In the genomic region with DNA sequence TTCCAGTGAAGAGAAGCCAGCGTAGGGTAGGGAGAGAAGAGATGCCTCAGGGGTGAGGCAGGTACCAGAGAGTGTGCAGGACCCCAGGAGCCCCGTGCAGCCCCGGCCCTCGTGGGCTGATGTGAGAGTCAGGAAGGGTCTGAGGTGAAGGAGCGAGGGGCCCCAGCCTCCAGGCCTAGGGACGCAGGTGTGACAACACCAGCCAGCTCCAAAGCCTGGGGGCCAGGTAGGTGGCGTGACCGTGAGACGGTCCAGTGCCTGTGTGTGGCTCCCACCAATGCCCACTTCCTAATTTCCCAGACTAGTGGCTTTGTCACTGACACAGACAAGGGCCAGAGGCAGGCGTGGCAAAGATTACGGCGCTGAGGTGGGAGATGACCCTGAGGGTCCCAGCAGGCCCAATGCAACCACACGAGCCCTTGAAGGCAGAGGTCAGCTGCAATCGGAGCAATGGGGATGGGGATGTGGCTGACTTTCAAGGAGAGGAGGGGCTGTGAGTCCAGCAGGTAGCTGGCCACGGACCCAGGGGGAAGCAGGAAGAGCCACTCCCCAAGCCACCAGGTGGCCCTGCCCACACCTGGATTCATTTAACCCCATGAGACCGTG, we compare ENCODE assay signal across 23 cellular contexts.
"Had no signal": no experiment of that assay in that cellular context is flagged by ENCODE, and none has a peak within 500 bp of the region (broad histone marks: within the 10 kb centered on the region; RNA-seq: fewer than 3 reads in every experiment).

No MANE protein-coding gene starts in this region.

- H3K4me2 ChIP-seq: KMS-11 had no signal

- H3K9ac ChIP-seq: KMS-11 had no signal

- H3K36me3 ChIP-seq: ascending aorta had no signal

- H3K27me3 ChIP-seq: ascending aorta, body of pancreas had no signal

- DNase-seq: activated CD4-positive, alpha-beta T cell treated with anti-CD3 and anti-CD28 coated beads, Interleukin-2, amount 10 ng/mL, durations not matched to agents 24 days and 14 days; activated CD4-positive, alpha-beta T cell treated with anti-CD3 and anti-CD28 coated beads, Interleukin-2, amount 50 U/mL, for 48 hours; activated CD4-positive, CD25-positive, alpha-beta regulatory T cell treated with anti-CD3 and anti-CD28 coated beads, Interleukin-2, amount 50 U/mL, for 72 hours; activated T-cell treated with anti-CD3 and anti-CD28 coated beads, Interleukin-2, amount 50 U/mL, for 72 hours; body of pancreas; NCI-H1092; NCI-H1417; NCI-H1694; NCI-H2029; NCI-H2107; NCI-H2171 treated with DMSO at 0.1 percent for 48 hours; NCI-H226; NCI-H526 treated with DMSO at 0.1 percent for 48 hours; NCI-H82; SIG-M5; T-helper 17 cell; T-helper 9 cell had no signal

- H3K27me3 Mint-ChIP-seq: activated CD4-positive, alpha-beta T cell treated with anti-CD3 and anti-CD28 coated beads, Interleukin-2, amount 10 ng/mL, durations not matched to agents 24 days and 14 days had no signal

- FAIRE-seq: bronchial epithelial cell had no signal

- ATAC-seq: activated T-cell treated with anti-CD3 and anti-CD28 coated beads, Interleukin-2, amount 50 U/mL, for 72 hours; body of pancreas; T-helper 17 cell; WTC11 had no signal

- H3K9me3 Mint-ChIP-seq: activated CD4-positive, alpha-beta T cell treated with anti-CD3 and anti-CD28 coated beads, Interleukin-2, amount 10 ng/mL, durations not matched to agents 24 days and 14 days; activated naive CD4-positive, alpha-beta T cell treated with anti-CD3 and anti-CD28 coated beads, Interleukin-2, amount 50 U/mL, for 24 hours; activated T-cell treated with anti-CD3 and anti-CD28 coated beads, Interleukin-2, amount 50 U/mL, for 72 hours; central memory CD8-positive, alpha-beta T cell; WTC11 had no signal

- H3K4me3 Mint-ChIP-seq: activated CD4-positive, alpha-beta T cell treated with anti-CD3 and anti-CD28 coated beads, Interleukin-2, amount 10 ng/mL, durations not matched to agents 24 days and 14 days; activated naive CD4-positive, alpha-beta T cell treated with anti-CD3 and anti-CD28 coated beads, Interleukin-2, amount 50 U/mL, for 24 hours; activated T-cell treated with anti-CD3 and anti-CD28 coated beads, Interleukin-2, amount 50 U/mL, for 72 hours; central memory CD8-positive, alpha-beta T cell; T-helper 17 cell; WTC11 had no signal

- H3K27ac ChIP-seq: ascending aorta, body of pancreas, KMS-11 had no signal

- H3K4me1 ChIP-seq: ascending aorta, body of pancreas had no signal

- H3K27ac Mint-ChIP-seq: activated CD4-positive, alpha-beta T cell treated with anti-CD3 and anti-CD28 coated beads, Interleukin-2, amount 10 ng/mL, durations not matched to agents 24 days and 14 days; activated naive CD4-positive, alpha-beta T cell treated with anti-CD3 and anti-CD28 coated beads, Interleukin-2, amount 50 U/mL, for 24 hours; activated T-cell treated with anti-CD3 and anti-CD28 coated beads, Interleukin-2, amount 50 U/mL, for 72 hours; T-helper 17 cell; WTC11 had no signal

- H3K36me3 Mint-ChIP-seq: activated naive CD4-positive, alpha-beta T cell treated with anti-CD3 and anti-CD28 coated beads, Interleukin-2, amount 50 U/mL, for 24 hours; WTC11 had no signal

- H3K4me1 Mint-ChIP-seq: activated CD4-positive, alpha-beta T cell treated with anti-CD3 and anti-CD28 coated beads, Interleukin-2, amount 10 ng/mL, durations not matched to agents 24 days and 14 days; activated naive CD4-positive, alpha-beta T cell treated with anti-CD3 and anti-CD28 coated beads, Interleukin-2, amount 50 U/mL, for 24 hours; central memory CD8-positive, alpha-beta T cell had no signal

- H3K4me3 ChIP-seq: ascending aorta, body of pancreas had no signal

- H3K9me3 ChIP-seq: ascending aorta, body of pancreas had no signal
